ENCODE assay signal across 8 cellular contexts in genomic region chr12:32895688-32896437, GRCh38. TPM values are rescaled to one million over a fixed set of nuclear protein-coding genes. Genes with fewer than 3 reads are reported as not detected.
DNase-seq lines count a peak whose midpoint lies in the region; ATAC-seq and TF ChIP-seq lines count a peak whose summit lies in the region.
"Had no signal": no experiment of that assay in that cellular context is flagged by ENCODE, and none has a peak within 500 bp of the region (broad histone marks: within the 10 kb centered on the region; RNA-seq: fewer than 3 reads in every experiment).

No MANE protein-coding gene starts in this region.

- peak; percentile 29 for ATAC-seq in omental fat pad (ENCODE audit: low FRiP score)

- TF ChIP-seq CTCF in RWPE1 (conservative IDR thresholded peaks at IDR 0.05; ENCODE audit: low read depth) (peak; percentile 47), fibroblast of pulmonary artery (IDR thresholded peaks at IDR 0.05; ENCODE audit: low read length, missing control alignments) (peak; percentile 18), omental fat pad (IDR thresholded peaks at IDR 0.05) (no peak)

- H3K27me3 ChIP-seq in H7 (ENCODE audit: control insufficient read depth, insufficient read depth, low read length) = no peaks in the 10 kb centered on the region; the same call in 1 of the 2 replicates

- POLR2A ChIA-PET in RWPE1 (lab: Yijun Ruan, JAX; ENCODE audit: low non-redundant PET) = no interaction called here

- DNase-seq in H7 (peak; percentile 59), RWPE1 (ENCODE audit: low spot score) (peak; percentile 43), fibroblast of pulmonary artery (ENCODE audit: low read depth) (no peak), omental fat pad (ENCODE audit: low spot score) (no peak), NCI-H2227 (lab: John Stamatoyannopoulos, UW; ENCODE audit: unreplicated experiment) (no peak)
- no peak for DNase-seq in stimulated activated naive CD4-positive, alpha-beta T cell treated with Interleukin-2 at 50 U/mL for 16 hours (lab: John Stamatoyannopoulos, UW)
- no peak for DNase-seq in activated CD4-positive, alpha-beta T cell treated with anti-CD3 and anti-CD28 coated beads, Interleukin-2, amount 50 U/mL, for 1 hour

- H3K36me3 ChIP-seq in H7 (replicated peaks; ENCODE audit: control insufficient read depth, insufficient read depth, low read length) = no peaks in the 10 kb centered on the region

- CTCF ChIA-PET in RWPE1 (lab: Yijun Ruan, JAX) = interaction anchor here (0.5 to 1.0 kb wide), 2 partner anchors 141 to 603 kb away, joined by 3 read pairs; partner anchors contain the start of gene YARS2

- H3K27ac ChIP-seq in RWPE1 = peak overlapping the region; percentile 93

- H3K4me3 ChIP-seq in H7 (ENCODE audit: insufficient read depth, low read depth, low read length) = peak overlapping the region; percentile 78
- peak overlapping the region; percentile 70 for H3K4me3 ChIP-seq in fibroblast of pulmonary artery (replicated peaks; ENCODE audit: low read depth, low read length)

RNA-seq across cellular contexts. Expression of gene PKP2, which starts 0.7 kb away (rescaled TPM):
- 18.2 and 18.3 TPM in 2 replicates for total RNA-seq in H7 (2014; rRNA removed; shearing (Covaris generic))
- 10 to 100 TPM in 3 of 4 donors, 1 to 10 TPM in 1; 3.9 to 24.8 (median 14.7) TPM for total RNA-seq in omental fat pad
- total RNA-seq: RPMI7951 had no signal

Comparison
In these comparisons a context has a peak if more than half of its experiments do, and no peak if none do; other contexts are left out.
1. DNase-seq: peak in H7 (single experiment) and RWPE1 (single experiment); none in fibroblast of pulmonary artery (single experiment), omental fat pad (single experiment), stimulated activated naive CD4-positive, alpha-beta T cell treated with Interleukin-2 at 50 U/mL for 16 hours (single experiment), activated CD4-positive, alpha-beta T cell treated with anti-CD3 and anti-CD28 coated beads, Interleukin-2, amount 50 U/mL, for 1 hour (single experiment) and NCI-H2227 (single experiment).
2. CTCF ChIP-seq: peak in RWPE1 (single experiment) and fibroblast of pulmonary artery (single experiment); none in omental fat pad (0 of 3).